In the genomic region with DNA sequence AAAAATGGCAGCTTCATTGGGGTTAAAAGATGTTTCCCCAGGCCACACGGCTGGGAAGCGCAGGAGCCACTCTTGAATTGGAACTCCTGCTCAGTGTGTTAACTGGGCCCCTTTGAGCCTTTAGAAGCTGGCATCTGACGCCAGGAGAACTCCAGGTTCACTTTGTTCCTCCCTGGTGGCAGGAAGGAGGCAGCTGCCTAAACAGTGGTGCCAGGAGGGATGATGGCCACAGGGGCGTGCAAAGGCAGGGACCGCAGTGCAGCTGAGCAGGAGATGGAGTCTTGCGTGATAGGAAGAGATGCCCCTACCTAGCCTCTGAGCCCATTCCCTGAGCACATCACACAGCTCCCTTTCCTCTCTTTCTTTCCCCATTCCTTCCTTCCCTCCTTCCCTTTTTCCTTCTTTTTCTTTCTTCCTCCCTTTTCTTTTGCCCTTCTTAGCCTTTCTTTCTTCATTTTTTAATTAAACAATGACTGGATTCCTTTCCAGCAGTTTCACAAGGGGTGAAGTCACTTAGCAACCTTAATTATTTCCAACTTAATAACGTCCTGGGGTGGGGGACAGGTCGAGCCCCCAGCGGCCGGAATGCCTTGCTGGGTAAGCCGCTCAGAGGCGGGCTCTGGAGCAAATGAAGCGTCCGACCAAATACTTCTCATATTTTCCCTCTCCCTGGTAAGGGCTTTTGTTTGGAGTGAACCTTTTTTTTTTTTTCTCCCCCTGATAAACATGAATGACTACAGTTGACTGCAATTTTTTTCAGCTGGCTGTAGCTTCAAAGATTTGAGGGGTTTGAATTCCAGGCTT, we compare ENCODE assay signal across 1 cellular context.
TF ChIP-seq lines count a peak whose summit lies in the region.

No MANE protein-coding gene starts in this region.

TF ChIP-seq in GM23338, 12 proteins besides CTCF, POLR2A, EP300 and RAD21:
- TF ChIP-seq ZNF462 (CRISPR knock-in tag; IDR thresholded peaks at IDR 0.05): no peak
- no peak for TF ChIP-seq EZH2 (IDR thresholded peaks at IDR 0.05; ENCODE audit: low read depth, unreplicated experiment)
- TF ChIP-seq REST (IDR thresholded peaks at IDR 0.05; ENCODE audit: unreplicated experiment): no peak
- TF ChIP-seq JUNB (IDR thresholded peaks at IDR 0.05; ENCODE audit: unreplicated experiment): no peak
- TF ChIP-seq POLR2AphosphoS5 (IDR thresholded peaks at IDR 0.05; ENCODE audit: low read depth): no peak
- no peak for TF ChIP-seq ZNF331 (CRISPR knock-in tag; IDR thresholded peaks at IDR 0.05; ENCODE audit: low read depth)
- no peak for TF ChIP-seq NANOG (IDR thresholded peaks at IDR 0.05; ENCODE audit: borderline replicate concordance)
- TF ChIP-seq EZH2phosphoT487 (IDR thresholded peaks at IDR 0.05; ENCODE audit: unreplicated experiment): no peak
